8 cellular contexts compared by ENCODE assay signal in the genomic region with DNA sequence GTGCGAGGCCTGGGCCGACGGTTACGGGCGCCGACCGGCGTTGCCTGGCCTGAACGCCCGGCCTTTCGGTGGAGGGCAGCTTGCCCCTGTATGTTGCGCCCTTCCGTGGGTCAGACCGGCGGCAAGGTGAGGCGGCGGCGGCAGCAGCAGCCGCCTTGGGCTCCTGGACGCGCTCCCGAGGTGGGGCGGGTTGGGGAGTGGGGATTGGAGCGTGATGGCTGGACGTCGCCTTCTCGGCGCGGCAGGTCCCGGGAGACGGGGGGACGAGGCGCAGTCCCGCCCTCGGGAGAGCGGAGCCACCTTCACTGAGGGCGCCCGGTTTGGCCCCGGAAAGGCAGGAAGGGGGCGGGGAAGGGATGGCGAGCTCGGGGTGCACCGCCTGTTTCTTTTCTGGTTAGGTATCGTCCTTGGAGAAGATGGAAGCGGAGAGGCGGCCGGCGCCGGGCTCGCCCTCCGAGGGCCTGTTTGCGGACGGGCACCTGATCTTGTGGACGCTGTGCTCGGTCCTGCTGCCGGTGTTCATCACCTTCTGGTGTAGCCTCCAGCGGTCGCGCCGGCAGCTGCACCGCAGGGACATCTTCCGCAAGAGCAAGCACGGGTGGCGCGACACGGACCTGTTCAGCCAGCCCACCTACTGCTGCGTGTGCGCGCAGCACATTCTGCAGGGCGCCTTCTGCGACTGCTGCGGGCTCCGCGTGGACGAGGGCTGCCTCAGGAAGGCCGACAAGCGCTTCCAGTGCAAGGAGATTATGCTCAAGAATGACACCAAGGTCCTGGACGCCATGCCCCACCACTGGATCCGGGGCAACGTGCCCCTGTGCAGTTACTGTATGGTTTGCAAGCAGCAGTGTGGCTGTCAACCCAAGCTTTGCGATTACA. TPM values are rescaled to one million over a fixed set of nuclear protein-coding genes. Genes with fewer than 3 reads are reported as not detected.
DNase-seq lines count a peak whose midpoint lies in the region; ATAC-seq and TF ChIP-seq lines count a peak whose summit lies in the region.

No MANE protein-coding gene starts in this region.

- H3K36me3 ChIP-seq in BLaER1 (peaks cover 23% of the 10 kb centered on the region), Panc1 (ENCODE audit: control insufficient read depth, insufficient read depth, low read length) (peaks cover 4% of the 10 kb centered on the region; the same call in 1 of the 2 replicates), upper lobe of left lung (no peaks in the 10 kb centered on the region)

- H3K27me3 ChIP-seq in BLaER1: no peaks in the 10 kb centered on the region
- no peaks in the 10 kb centered on the region for H3K27me3 ChIP-seq in Panc1 (ENCODE audit: control insufficient read depth, insufficient read depth, low read length)
- H3K27me3 ChIP-seq in upper lobe of left lung: no peaks in the 10 kb centered on the region

- TF ChIP-seq CTCF in Panc1 (IDR thresholded peaks at IDR 0.05) (no peak), upper lobe of left lung (IDR thresholded peaks at IDR 0.05) (peak in 3 of 6 experiments; percentile 13 to 54 (median 36))

- no peak for TF ChIP-seq EP300 in upper lobe of left lung (IDR thresholded peaks at IDR 0.05)

- peaks cover 71% of the 10 kb centered on the region for H4K20me1 ChIP-seq in BLaER1

- no peaks in the 10 kb centered on the region for H3K9me3 ChIP-seq in BLaER1
- no peaks in the 10 kb centered on the region for H3K9me3 ChIP-seq in Panc1 (ENCODE audit: control insufficient read depth, insufficient read depth, low read depth, low read length)
- H3K9me3 ChIP-seq in upper lobe of left lung: no peaks in the 10 kb centered on the region

- CTCF ChIA-PET in Panc1 (lab: Charles Lee): interaction anchor here (0.6 to 1.0 kb wide), 2 partner anchors 54 to 82 kb away, joined by 4 to 5 read pairs; no protein-coding TSS in a partner anchor

- BruUV-seq in Panc1 (replicated peaks; lab: Mats Ljungman, UMichigan): no TSS peak

- no peak for DNase-seq in Panc1 (ENCODE audit: low read depth, low spot score)
- peak; percentile 37 to 65 (median 54) for DNase-seq in activated naive CD4-positive, alpha-beta T cell (lab: John Stamatoyannopoulos, UW)
- DNase-seq in Right ventricle myocardium inferior (ENCODE audit: missing footprints): peak; percentile 80
- DNase-seq in posterior vena cava (ENCODE audit: low spot score): peak; percentile 86
- DNase-seq in upper lobe of left lung: peak; percentile 54 to 92

- TF ChIP-seq POLR2A in upper lobe of left lung (IDR thresholded peaks at IDR 0.05): no peak

- peak; percentile 23 for ATAC-seq in GM19328 (IDR thresholded peaks at IDR 0.05; ENCODE audit: unreplicated experiment)
- peak; percentile 3 for ATAC-seq in HG03469 (IDR thresholded peaks at IDR 0.05; ENCODE audit: unreplicated experiment)
- peak; percentile 50 for ATAC-seq in Panc1
- ATAC-seq in Right ventricle myocardium inferior: peak; percentile 19
- ATAC-seq in upper lobe of left lung (ENCODE audit: low FRiP score in 2 of 2): peak; percentile 15 to 42

- intact Hi-C loops in Panc1 (cut with micrococcal nuclease; ENCODE audit: unreplicated experiment): no loop called here
- intact Hi-C loops in Right ventricle myocardium inferior (cut with DNase I): no loop called here
- intact Hi-C loops in posterior vena cava (cut with DNase I): loop anchor here in 1 of 2 donors (5.0 kb wide), 1 partner anchor 108 kb away; no protein-coding TSS in a partner anchor

- H3K9ac ChIP-seq in BLaER1: peak overlapping the region; percentile 90

- H3K4me3 ChIP-seq in BLaER1: peak overlapping the region; percentile 97
- peak overlapping the region; percentile 79 to 85 for H3K4me3 ChIP-seq in Panc1 (ENCODE audit: low read depth in 2 of 2, low read length in 2 of 2)
- peak overlapping the region; percentile 59 to 97 (median 84) for H3K4me3 ChIP-seq in upper lobe of left lung

- POLR2A ChIA-PET in Panc1 (lab: Charles Lee): interaction anchor here (0.6 to 0.7 kb wide), 2 partner anchors 30 to 281 kb away, joined by 3 to 5 read pairs; no protein-coding TSS in a partner anchor

- H3K27ac ChIP-seq in BLaER1 (peak overlapping the region; percentile 92), Panc1 (ENCODE audit: low read length) (peak overlapping the region; percentile 77), upper lobe of left lung (peak overlapping the region; percentile 77 to 98 (median 86))

- in situ Hi-C loops in Panc1 (cut with HindIII; ENCODE audit: low pct_unique_long_range_greater_than_20kb, low sequenced_read_pairs): no loop called here

- peaks cover 60% of the 10 kb centered on the region for H3K4me1 ChIP-seq in BLaER1
- peaks cover 34% of the 10 kb centered on the region for H3K4me1 ChIP-seq in Panc1 (ENCODE audit: control insufficient read depth, insufficient read depth, low read length)
- peaks cover 21 to 36% (median 25%) of the 10 kb centered on the region in 4 donors for H3K4me1 ChIP-seq in upper lobe of left lung

- WGBS in upper lobe of left lung, 2 donors: 5 to 15% methylated on average over 27 to 36 of the region's 81 CpGs

- H3K4me2 ChIP-seq in BLaER1: peak overlapping the region; percentile 87

RNA-seq across cellular contexts. Expression of a gene that starts 0.7 kb away (rescaled TPM):
- total RNA-seq in Panc1 (2021; ENCODE audit: unreplicated experiment): 19.1 TPM
- polyA plus RNA-seq in Panc1 (2012; ENCODE audit: insufficient read length): 8.1 TPM
- 3.0 TPM for total RNA-seq in Right ventricle myocardium inferior
- 1 to 10 TPM; 7.6 to 9.8 TPM for total RNA-seq in posterior vena cava
- total RNA-seq in upper lobe of left lung: 10 to 100 TPM in 3 of 6 donors, 1 to 10 TPM in 3; 4.3 to 23.8 (median 9.2) TPM

RNA-seq across cellular contexts. Expression of a gene that starts 0.9 kb away (rescaled TPM):
- 3.4 TPM for total RNA-seq in Panc1 (2021; ENCODE audit: unreplicated experiment)
- polyA plus RNA-seq in Panc1 (2012; ENCODE audit: insufficient read length): 2.2 TPM
- total RNA-seq in Right ventricle myocardium inferior: 1.1 TPM
- 1 to 10 TPM; 2.1 to 2.7 TPM for total RNA-seq in posterior vena cava
- 1 to 10 TPM in 4 of 6 donors, under 1 TPM in 2; 0.76 to 4.2 (median 1.6) TPM for total RNA-seq in upper lobe of left lung
